In the genomic region with DNA sequence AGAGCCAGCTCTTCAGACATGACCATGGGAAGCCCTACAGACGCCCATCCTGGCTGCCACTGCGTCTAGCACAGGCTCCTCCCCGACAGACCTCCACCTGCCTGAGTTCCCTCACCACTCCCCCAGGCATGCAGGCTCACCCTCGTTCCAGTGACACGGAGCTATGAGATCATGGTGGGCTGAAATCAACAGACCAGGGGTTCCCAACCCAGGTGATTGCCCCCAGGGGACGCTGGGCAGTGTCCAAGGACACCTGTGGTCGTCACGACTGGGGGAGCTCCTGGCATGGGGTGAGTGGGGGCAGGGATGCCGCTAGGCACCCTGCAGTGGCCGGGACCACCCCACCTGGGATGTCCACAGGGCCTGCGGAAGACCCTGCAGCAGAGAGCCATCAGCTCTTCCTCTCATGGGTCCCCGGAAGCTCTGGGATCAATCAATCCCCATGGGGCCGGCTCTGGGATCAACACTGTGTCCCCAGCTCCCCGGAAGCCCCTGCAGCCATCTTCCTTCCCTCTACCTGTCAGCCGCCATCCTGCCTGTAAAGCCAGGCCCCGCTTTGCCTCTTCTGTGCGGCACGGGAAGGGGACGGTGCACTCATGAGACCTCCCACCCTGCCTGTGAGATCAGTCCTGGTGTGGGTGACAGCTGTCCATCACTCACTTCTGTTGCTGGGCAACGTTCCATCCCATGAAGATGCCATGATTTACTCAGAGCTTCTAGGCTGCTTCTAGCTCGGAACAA, we compare ENCODE assay signal across 18 cellular contexts.
"Had no signal": no experiment of that assay in that cellular context is flagged by ENCODE, and none has a peak within 500 bp of the region (broad histone marks: within the 10 kb centered on the region; RNA-seq: fewer than 3 reads in every experiment).

No MANE protein-coding gene starts in this region.

- ATAC-seq: activated CD4-positive, alpha-beta T cell treated with anti-CD3 and anti-CD28 coated beads for 36 hours; activated CD8-positive, alpha-beta T cell treated with anti-CD3 and anti-CD28 coated beads for 36 hours; activated T-cell treated with anti-CD3 and anti-CD28 coated beads, Interleukin-2, amount 50 U/mL, for 72 hours; gastrocnemius medialis; right cardiac atrium; T-cell had no signal

- H3K36me3 ChIP-seq: gastrocnemius medialis, suprapubic skin, upper lobe of left lung had no signal

- DNase-seq: activated CD4-positive, alpha-beta T cell treated with anti-CD3 and anti-CD28 coated beads for 36 hours; activated CD8-positive, alpha-beta memory T cell treated with anti-CD3 and anti-CD28 coated beads, Interleukin-2, amount 50 U/mL, for 4 hours; activated CD8-positive, alpha-beta T cell treated with anti-CD3 and anti-CD28 coated beads for 36 hours; activated gamma-delta T cell treated with Interleukin-2 at 50 U/mL for 16 hours; activated T-cell treated with anti-CD3 and anti-CD28 coated beads, Interleukin-2, amount 50 U/mL, for 72 hours; central memory CD4-positive, alpha-beta T cell; effector memory CD4-positive, alpha-beta T cell; gastrocnemius medialis; kidney; stimulated activated CD4-positive, alpha-beta T cell treated with anti-CD3 and anti-CD28 coated beads, Interleukin-2, amount 100 ng/mL, for 24 hours; stimulated activated naive CD4-positive, alpha-beta T cell treated with Interleukin-2 at 50 U/mL for 16 hours; T-cell; upper lobe of left lung; WERI-Rb-1 had no signal

- H3K9me3 ChIP-seq: gastrocnemius medialis, suprapubic skin, upper lobe of left lung had no signal

- H3K4me3 ChIP-seq: coronary artery, gastrocnemius medialis, suprapubic skin, upper lobe of left lung had no signal

- H3K27ac ChIP-seq: coronary artery, epithelial cell of prostate, gastrocnemius medialis, suprapubic skin, upper lobe of left lung, WERI-Rb-1 had no signal
